In the genomic region with DNA sequence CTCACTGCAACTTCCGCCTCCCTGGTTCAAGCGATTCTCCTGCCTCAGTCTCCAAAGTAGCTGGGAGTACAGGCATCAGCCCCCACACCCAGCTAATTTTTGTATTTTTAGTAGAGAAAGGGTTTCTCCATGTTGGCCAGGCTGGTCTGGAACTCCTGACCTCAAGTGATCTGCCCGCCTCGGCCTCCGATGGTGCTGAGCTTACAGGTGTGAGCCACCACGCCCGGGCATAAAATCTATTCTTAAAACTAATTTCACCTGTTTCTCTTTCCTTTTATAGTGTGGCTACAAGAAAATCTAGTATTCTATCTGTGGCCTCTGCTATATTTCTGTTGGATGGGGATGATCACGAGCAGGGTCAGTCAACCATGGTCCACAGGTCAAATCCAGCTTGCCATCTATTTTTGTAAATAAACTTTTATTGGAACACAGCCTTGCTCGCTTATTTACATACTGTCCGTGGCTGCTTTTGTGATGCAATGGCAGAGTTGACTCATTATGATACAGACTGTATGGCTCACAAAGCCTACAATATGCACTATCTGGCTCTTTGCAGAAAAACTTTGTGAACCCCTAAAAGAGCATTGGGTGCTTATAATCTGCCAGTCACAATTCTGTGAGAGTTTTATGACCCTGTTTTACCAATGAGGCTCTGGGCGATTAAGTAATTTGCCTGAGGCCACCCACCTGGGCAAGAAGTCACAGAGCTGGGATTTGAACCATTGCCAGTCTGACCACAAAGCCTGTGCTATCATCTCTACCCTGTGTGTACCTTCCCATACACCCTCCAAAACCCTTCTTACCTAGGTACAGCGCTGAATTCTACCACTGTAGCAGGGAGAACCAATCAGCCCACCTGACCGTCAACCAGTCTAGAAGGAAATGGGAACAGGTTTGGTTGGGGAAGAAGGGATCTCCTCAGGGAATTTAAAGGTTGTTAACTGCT, we compare ENCODE assay signal across 9 cellular contexts. TPM values are rescaled to one million over a fixed set of nuclear protein-coding genes. Genes with fewer than 3 reads are reported as not detected.
A peak's percentile ranks its signal among the peaks of the same experiment; 100 is the strongest.
DNase-seq lines count a peak whose midpoint lies in the region; ATAC-seq, FAIRE-seq and TF ChIP-seq lines count a peak whose summit lies in the region.
"Had no signal": no experiment of that assay in that cellular context is flagged by ENCODE, and none has a peak within 500 bp of the region (broad histone marks: within the 10 kb centered on the region; RNA-seq: fewer than 3 reads in every experiment).

No MANE protein-coding gene starts in this region.

- no peaks in the 10 kb centered on the region for H3K9me3 ChIP-seq in keratinocyte (ENCODE audit: control insufficient read depth, low read depth, low read length)

- no peaks in the 10 kb centered on the region for H3K9me1 ChIP-seq in keratinocyte (ENCODE audit: control insufficient read depth, extremely low read depth, insufficient read depth, low read length)

- TF ChIP-seq CTCF in keratinocyte (optimal IDR thresholded peaks at IDR 0.05 in 1 of 3, IDR thresholded peaks at IDR 0.05 in 1 of 3, conservative IDR thresholded peaks at IDR 0.05 in 1 of 3; ENCODE audit: extremely low read depth in 1 of 3, insufficient read depth in 2 of 3, low read length in 3 of 3), result no peak

- intact Hi-C loops in activated CD4-positive, alpha-beta T cell treated with anti-CD3 and anti-CD28 coated beads, Interleukin-2, amount 10 ng/mL, durations not matched to agents 24 days and 14 days (cut with micrococcal nuclease), result loop anchor here (1.0 to 5.0 kb wide), 10 partner anchors 48 to 879 kb away; a partner anchor contains a TSS

- peaks cover 16% of the 10 kb centered on the region for H3K27me3 Mint-ChIP-seq in activated CD4-positive, alpha-beta T cell treated with anti-CD3 and anti-CD28 coated beads, Interleukin-2, amount 10 ng/mL, durations not matched to agents 24 days and 14 days

- no peak overlapping the region for H3K9ac ChIP-seq in keratinocyte (ENCODE audit: control insufficient read depth, extremely low read depth, insufficient read depth, low read length)

- FAIRE-seq in keratinocyte (lab: Jason Lieb, UNC), result no peak

- H3K4me2 ChIP-seq in keratinocyte (ENCODE audit: control insufficient read depth, extremely low read depth, insufficient read depth, low read depth, low read length), result peak overlapping the region; percentile 50

- no peak overlapping the region for H3K27ac ChIP-seq in keratinocyte (ENCODE audit: control insufficient read depth, insufficient read depth, low read length)

- no peak overlapping the region for H2AFZ ChIP-seq in keratinocyte (ENCODE audit: control insufficient read depth, low read length)

- no peak overlapping the region for H3K4me3 Mint-ChIP-seq in activated CD4-positive, alpha-beta T cell treated with anti-CD3 and anti-CD28 coated beads, Interleukin-2, amount 10 ng/mL, durations not matched to agents 24 days and 14 days

- peaks cover 15% of the 10 kb centered on the region for H3K4me1 ChIP-seq in keratinocyte (ENCODE audit: control insufficient read depth, extremely low read depth, insufficient read depth, low read length)

- ATAC-seq in GM21390 (IDR thresholded peaks at IDR 0.05; ENCODE audit: unreplicated experiment), result peak; percentile 93
- peak; percentile 89 for ATAC-seq in HG03565 (IDR thresholded peaks at IDR 0.05; ENCODE audit: unreplicated experiment)

- H3K27me3 ChIP-seq in keratinocyte (ENCODE audit: control insufficient read depth, extremely low read depth, insufficient read depth, low read length), result peaks cover 27% of the 10 kb centered on the region

- peaks cover 24% of the 10 kb centered on the region for H3K4me1 Mint-ChIP-seq in activated CD4-positive, alpha-beta T cell treated with anti-CD3 and anti-CD28 coated beads, Interleukin-2, amount 10 ng/mL, durations not matched to agents 24 days and 14 days

- DNase-seq in Daoy (ENCODE audit: low read depth), result peak; percentile 58
- DNase-seq in activated CD4-positive, alpha-beta T cell treated with anti-CD3 and anti-CD28 coated beads, Interleukin-2, amount 10 ng/mL, durations not matched to agents 24 days and 14 days, result peak; percentile 76
- peak; percentile 11 for DNase-seq in keratinocyte (ENCODE audit: low read depth, low spot score)
- DNase-seq in hepatic stellate cell (ENCODE audit: low spot score), result no peak
- no peak for DNase-seq in NCI-H2171 treated with DMSO at 0.1 percent for 48 hours (lab: John Stamatoyannopoulos, UW)
- no peak for DNase-seq in NCI-H524 treated with DMSO at 0.1 percent for 48 hours (lab: John Stamatoyannopoulos, UW)
- DNase-seq: left cardiac atrium had no signal

- H3K79me2 ChIP-seq in keratinocyte (ENCODE audit: control insufficient read depth, insufficient read depth, low read length), result no peaks in the 10 kb centered on the region

- peak overlapping the region; percentile 26 for H3K27ac Mint-ChIP-seq in activated CD4-positive, alpha-beta T cell treated with anti-CD3 and anti-CD28 coated beads, Interleukin-2, amount 10 ng/mL, durations not matched to agents 24 days and 14 days

- peaks cover 1% of the 10 kb centered on the region for H3K36me3 Mint-ChIP-seq in activated CD4-positive, alpha-beta T cell treated with anti-CD3 and anti-CD28 coated beads, Interleukin-2, amount 10 ng/mL, durations not matched to agents 24 days and 14 days (ENCODE audit: low read depth)

- no peaks in the 10 kb centered on the region for H3K9me3 Mint-ChIP-seq in activated CD4-positive, alpha-beta T cell treated with anti-CD3 and anti-CD28 coated beads, Interleukin-2, amount 10 ng/mL, durations not matched to agents 24 days and 14 days

- dilution Hi-C loops in keratinocyte (cut with MboI; ENCODE audit: extremely low pct_ligation_motif_present, low sequenced_read_pairs), result no loop called here

- no peaks in the 10 kb centered on the region for H3K36me3 ChIP-seq in keratinocyte (ENCODE audit: control insufficient read depth in 2 of 2, extremely low read depth in 1 of 2, insufficient read depth in 2 of 2, low read length in 2 of 2)

- H4K20me1 ChIP-seq in keratinocyte (ENCODE audit: control insufficient read depth, extremely low read depth, insufficient read depth, low read length), result no peaks in the 10 kb centered on the region

- H3K4me3 ChIP-seq in keratinocyte (ENCODE audit: control insufficient read depth in 2 of 3, extremely low read depth in 1 of 3, insufficient read depth in 2 of 3, low read depth in 1 of 3, low read length in 3 of 3), result no peak overlapping the region

RNA-seq across cellular contexts. Expression of a gene that starts 28.3 kb away (rescaled TPM):
- total RNA-seq in Daoy (2014; rRNA removed; shearing (Covaris generic)), result 0.03 and 0.17 TPM in 2 replicates
- not detected in 2 replicates for total RNA-seq in activated CD4-positive, alpha-beta T cell treated with anti-CD3 and anti-CD28 coated beads, Interleukin-2, amount 10 ng/mL, durations not matched to agents 24 days and 14 days
- under 0.01 to 0.04 TPM in 2 of 3 replicates, not detected in the other for polyA plus RNA-seq in keratinocyte
- polyA plus RNA-seq in keratinocyte (2011; ENCODE audit: low read depth), result 0.16 TPM
- polyA plus RNA-seq in keratinocyte (2011; cell fraction: cytosol; rRNA removed), result not detected in 2 replicates
- 0.18 and 0.33 TPM in 2 replicates for polyA plus RNA-seq in keratinocyte (2011; cell fraction: nucleus; rRNA removed)
- 0.18 TPM in 1 of 2 replicates, not detected in the other for polyA plus RNA-seq in keratinocyte (2012; ENCODE audit: low replicate concordance)
- polyA minus RNA-seq in keratinocyte, result 0.59 to 1.5 TPM in 2 of 3 replicates, not detected in the other
- polyA minus RNA-seq in keratinocyte (2011; cell fraction: cytosol; rRNA and poly(A)+ RNA removed), result not detected
- 0.53 and 1.4 TPM in 2 replicates for polyA minus RNA-seq in keratinocyte (2011; cell fraction: nucleus; rRNA and poly(A)+ RNA removed)

Comparison
In these comparisons a context has a peak if more than half of its experiments do, and no peak if none do; other contexts are left out.
1. DNase-seq: peak in Daoy (single experiment), activated CD4-positive, alpha-beta T cell treated with anti-CD3 and anti-CD28 coated beads, Interleukin-2, amount 10 ng/mL, durations not matched to agents 24 days and 14 days (single experiment) and keratinocyte (single experiment); none in hepatic stellate cell (single experiment), NCI-H2171 treated with DMSO at 0.1 percent for 48 hours (single experiment) and NCI-H524 treated with DMSO at 0.1 percent for 48 hours (single experiment).